9 cellular contexts compared by ENCODE assay signal in genomic region chr1:51189421-51190073, GRCh38. TPM values are rescaled to one million over a fixed set of nuclear protein-coding genes. Genes with fewer than 3 reads are reported as not detected.
DNase-seq lines count a peak whose midpoint lies in the region; ATAC-seq and TF ChIP-seq lines count a peak whose summit lies in the region.
"Had no signal": no experiment of that assay in that cellular context is flagged by ENCODE, and none has a peak within 500 bp of the region (broad histone marks: within the 10 kb centered on the region; RNA-seq: fewer than 3 reads in every experiment).

No MANE protein-coding gene starts in this region.

- intact Hi-C loops in HCT116 (cut with micrococcal nuclease): loop anchor here (1.0 to 5.0 kb wide), 6 partner anchors 101 to 821 kb away; no protein-coding TSS in a partner anchor

- TF ChIP-seq POLR2A in HCT116 (IDR thresholded peaks at IDR 0.05; ENCODE audit: borderline replicate concordance, extremely low read depth, insufficient read depth, insufficient read length) (no peak), GM18505 (IDR thresholded peaks at IDR 0.05; ENCODE audit: borderline replicate concordance, extremely low read depth, insufficient read depth, insufficient read length) (no peak)

- RAD21 ChIA-PET in HCT116 (lab: Charles Lee; ENCODE audit: low non-redundant PET in 1 of 2, low total read pairs in 2 of 2, uncharacterized antibody in 2 of 2, unreplicated experiment in 2 of 2): interaction anchor here (0.7 to 1.4 kb wide), 4 partner anchors 101 to 414 kb away, joined by 3 to 4 read pairs (median 4); no protein-coding TSS in a partner anchor

- no peaks in the 10 kb centered on the region for H3K79me2 ChIP-seq in HCT116 (ENCODE audit: insufficient read depth, low read length)
- H3K79me2 ChIP-seq in parathyroid adenoma: no peaks in the 10 kb centered on the region

- peak; percentile 89 for TF ChIP-seq RAD21 in HCT116 (IDR thresholded peaks at IDR 0.05; ENCODE audit: low read depth)

- no peak overlapping the region for H3K9ac ChIP-seq in HCT116 (ENCODE audit: low read length)
- no peak overlapping the region for H3K9ac ChIP-seq in parathyroid adenoma

- H3K4me1 ChIP-seq in HCT116 (ENCODE audit: control insufficient read depth in 1 of 2, insufficient read depth in 2 of 2, low read length in 2 of 2) (no peaks in the 10 kb centered on the region), parathyroid adenoma (no peaks in the 10 kb centered on the region)

- H3K27me3 ChIP-seq in HCT116 (ENCODE audit: insufficient read depth, low read length) (no peaks in the 10 kb centered on the region), parathyroid adenoma (ENCODE audit: control insufficient read depth, insufficient read depth, low read length) (no peaks in the 10 kb centered on the region)

- H2AFZ ChIP-seq in HCT116 (ENCODE audit: low read depth, low read length, poor library complexity, severe bottlenecking): peak overlapping the region; percentile 58
- H2AFZ ChIP-seq in parathyroid adenoma: no peak overlapping the region

- no TSS peak for BruUV-seq in HCT116 (replicated peaks; lab: Mats Ljungman, UMichigan)

- TF ChIP-seq CTCF in HCT116 (IDR thresholded peaks at IDR 0.05 in 2 of 3, conservative IDR thresholded peaks at IDR 0.05 in 1 of 3; ENCODE audit: borderline replicate concordance in 1 of 3, insufficient read depth in 1 of 3, low read depth in 2 of 3, low read length in 2 of 3) (peak; percentile 84 to 97 (median 91)), fibroblast of the aortic adventitia (IDR thresholded peaks at IDR 0.05; ENCODE audit: insufficient read depth, low read length) (peak; percentile 91), parathyroid adenoma (IDR thresholded peaks at IDR 0.05) (peak; percentile 81)

- POLR2A ChIA-PET in HCT116 (lab: Charles Lee): no interaction called here

- H4K20me1 ChIP-seq in HCT116 (ENCODE audit: insufficient read depth): no peaks in the 10 kb centered on the region

- H3K4me3 ChIP-seq in HCT116 (replicated peaks in 1 of 2; ENCODE audit: low read depth in 1 of 2, low read length in 2 of 2) (no peak overlapping the region), fibroblast of the aortic adventitia (ENCODE audit: low read depth, low read length) (no peak overlapping the region), parathyroid adenoma (ENCODE audit: low read depth, low read length) (no peak overlapping the region)

- H3K4me2 ChIP-seq in HCT116 (ENCODE audit: low read length) (no peak overlapping the region), parathyroid adenoma (ENCODE audit: low read length) (no peak overlapping the region)

- H3K36me3 ChIP-seq in HCT116 (ENCODE audit: control insufficient read depth in 1 of 2, insufficient read depth in 2 of 2, low read length in 2 of 2) (no peaks in the 10 kb centered on the region), parathyroid adenoma (ENCODE audit: control insufficient read depth, insufficient read depth, low read length) (no peaks in the 10 kb centered on the region)

- no peak overlapping the region for H3K27ac ChIP-seq in HCT116 (ENCODE audit: low read depth, low read length)
- no peak overlapping the region for H3K27ac ChIP-seq in parathyroid adenoma

- ATAC-seq in HCT116 (peak; percentile 74), GM19324 (IDR thresholded peaks at IDR 0.05; ENCODE audit: low FRiP score, unreplicated experiment) (no peak), GM18505 (IDR thresholded peaks at IDR 0.05; ENCODE audit: unreplicated experiment) (no peak)
- ATAC-seq: stimulated activated effector memory CD8-positive, alpha-beta T cell treated with anti-CD3 and anti-CD28 coated beads, Interleukin-12 subunit alpha, Interleukin-12 subunit beta, amount 100 ng/mL, for 72 hours had no signal

- no peaks in the 10 kb centered on the region for H3K9me2 ChIP-seq in HCT116 (ENCODE audit: insufficient read depth)

- CTCF ChIA-PET in HCT116 (lab: Charles Lee): interaction anchor here (0.8 to 4.8 kb wide), 14 partner anchors 8 to 822 kb away, joined by 3 to 36 read pairs (median 3); no protein-coding TSS in a partner anchor

- H3K9me3 ChIP-seq in HCT116 (ENCODE audit: control insufficient read depth in 1 of 2, insufficient read depth in 1 of 2, low read depth in 1 of 2, low read length in 2 of 2) (no peaks in the 10 kb centered on the region), parathyroid adenoma (ENCODE audit: control insufficient read depth, low read length) (no peaks in the 10 kb centered on the region)

- DNase-seq in DMS 273 treated with DMSO at 0.1 percent for 48 hours (lab: John Stamatoyannopoulos, UW): peak; percentile 67
- DNase-seq in HCT116 (ENCODE audit: low read depth, low spot score): peak; percentile 61
- peak; percentile 38 for DNase-seq in NCI-H510A (lab: John Stamatoyannopoulos, UW)
- peak; percentile 26 for DNase-seq in activated CD4-positive, alpha-beta T cell treated with anti-CD3 and anti-CD28 coated beads, Interleukin-2, amount 50 U/mL, for 1 hour
- DNase-seq in fibroblast of the aortic adventitia (ENCODE audit: low read depth): peak; percentile 91

TF ChIP-seq in HCT116, 20 proteins besides CTCF, POLR2A, EP300 and RAD21:
- TF ChIP-seq ELF1 (IDR thresholded peaks at IDR 0.05; ENCODE audit: borderline replicate concordance, low read depth) (no peak), POLR2AphosphoS5 (IDR thresholded peaks at IDR 0.05; ENCODE audit: low read depth, low read length) (no peak), FOSL1 (IDR thresholded peaks at IDR 0.05; ENCODE audit: low read depth) (no peak), REST (IDR thresholded peaks at IDR 0.05; ENCODE audit: low read depth) (no peak), JUND (IDR thresholded peaks at IDR 0.05) (no peak), MAX (IDR thresholded peaks at IDR 0.05) (no peak)

RNA-seq across cellular contexts. Expression of gene RNF11, which starts 46.5 kb away (rescaled TPM):
- total RNA-seq in HCT116 (2021; ENCODE audit: unreplicated experiment): 60.9 TPM
- polyA plus RNA-seq in HCT116 (2012): 37.7 and 46.6 TPM in 2 replicates
- total RNA-seq in fibroblast of the aortic adventitia (ENCODE audit: low replicate concordance): 78.1 and 112 TPM in 2 replicates

Comparison
In these comparisons a context has a peak if more than half of its experiments do, and no peak if none do; other contexts are left out.
1. DNase-seq: peak in every context shown above with its lines; median percentile 91 in fibroblast of the aortic adventitia; 67 in DMS 273 treated with DMSO at 0.1 percent for 48 hours; 61 in HCT116; 38 in NCI-H510A; 26 in activated CD4-positive, alpha-beta T cell treated with anti-CD3 and anti-CD28 coated beads, Interleukin-2, amount 50 U/mL, for 1 hour.